ENCODE assay signal across 8 cellular contexts in the genomic region with DNA sequence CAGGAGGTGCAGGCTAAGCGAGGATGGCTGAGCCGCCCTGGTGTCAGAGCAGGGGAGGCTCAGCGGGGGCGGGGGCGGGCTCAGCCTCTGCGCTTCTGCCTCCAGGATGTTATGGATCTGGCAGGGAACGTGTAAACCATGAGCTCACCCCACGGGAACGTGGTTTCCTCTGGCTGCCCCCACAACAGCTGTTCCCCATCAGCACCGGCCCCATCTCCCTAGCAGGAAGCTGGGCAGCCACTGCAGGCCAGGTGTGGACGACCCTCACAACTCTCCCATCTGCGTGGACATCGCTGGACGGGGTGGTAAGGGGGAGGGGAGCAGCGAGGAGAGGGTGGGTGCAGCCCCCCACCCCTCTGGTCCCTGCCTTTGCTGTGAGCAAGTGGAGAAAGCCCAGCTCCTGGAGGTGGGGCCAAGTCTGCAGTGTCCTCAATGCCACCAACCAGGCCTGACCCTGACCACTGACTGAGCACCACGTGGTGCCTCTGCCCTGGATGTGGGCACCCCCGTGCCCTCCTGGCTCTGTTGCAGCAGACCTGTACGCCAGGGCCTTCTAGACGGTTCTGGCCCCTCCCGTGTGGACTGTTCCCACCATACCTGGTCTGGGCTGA. TPM values are rescaled to one million over a fixed set of nuclear protein-coding genes. Genes with fewer than 3 reads are reported as not detected.
DNase-seq lines count a peak whose midpoint lies in the region; ATAC-seq and TF ChIP-seq lines count a peak whose summit lies in the region.

No MANE protein-coding gene starts in this region.

- no peaks in the 10 kb centered on the region for H3K27me3 ChIP-seq in heart right ventricle

- ATAC-seq in heart right ventricle = peak; percentile 45 to 70 (median 64)
- no peak for ATAC-seq in GM18858 (IDR thresholded peaks at IDR 0.05; ENCODE audit: unreplicated experiment)

- intact Hi-C loops in heart right ventricle (cut with DNase I) = no loop called here

- H3K27ac Mint-ChIP-seq in activated CD4-positive, alpha-beta T cell treated with anti-CD3 and anti-CD28 coated beads, Interleukin-2, amount 10 ng/mL, durations not matched to agents 7 days and 5 days = peak overlapping the region; percentile 96
- H3K27ac Mint-ChIP-seq in stimulated activated naive CD8-positive, alpha-beta T cell treated with anti-CD3 and anti-CD28 coated beads, Interleukin-15, Interleukin-2, amounts not matched to agents 100 ng/mL and 50 ng/mL, for 24 hours = no peak overlapping the region

- no peaks in the 10 kb centered on the region for H3K9me3 ChIP-seq in heart right ventricle

- DNase-seq in DMS 273 treated with DMSO at 0.1 percent for 48 hours (lab: John Stamatoyannopoulos, UW) = peak; percentile 42
- DNase-seq in HFF-Myc (ENCODE audit: extremely low read depth, low read depth) = peak; percentile 82
- no peak for DNase-seq in activated CD4-positive, alpha-beta T cell treated with anti-CD3 and anti-CD28 coated beads, Interleukin-2, amount 10 ng/mL, durations not matched to agents 7 days and 5 days
- DNase-seq in heart right ventricle = peak; percentile 38 to 52
- DNase-seq in stimulated activated CD4-positive, alpha-beta T cell treated with anti-CD3 and anti-CD28 coated beads, Interleukin-2, amount 100 ng/mL, for 48 hours = no peak
- DNase-seq in DMS153 (lab: John Stamatoyannopoulos, UW) = no peak

- no peaks in the 10 kb centered on the region for H3K9me3 Mint-ChIP-seq in activated CD4-positive, alpha-beta T cell treated with anti-CD3 and anti-CD28 coated beads, Interleukin-2, amount 10 ng/mL, durations not matched to agents 7 days and 5 days
- no peaks in the 10 kb centered on the region for H3K9me3 Mint-ChIP-seq in stimulated activated naive CD8-positive, alpha-beta T cell treated with anti-CD3 and anti-CD28 coated beads, Interleukin-15, Interleukin-2, amounts not matched to agents 100 ng/mL and 50 ng/mL, for 24 hours

- peaks cover 0 to 43% (median 15%) of the 10 kb centered on the region in 9 donors for H3K4me1 ChIP-seq in heart right ventricle

- H3K4me1 Mint-ChIP-seq in activated CD4-positive, alpha-beta T cell treated with anti-CD3 and anti-CD28 coated beads, Interleukin-2, amount 10 ng/mL, durations not matched to agents 7 days and 5 days = peaks cover 62% of the 10 kb centered on the region
- H3K4me1 Mint-ChIP-seq in stimulated activated naive CD8-positive, alpha-beta T cell treated with anti-CD3 and anti-CD28 coated beads, Interleukin-15, Interleukin-2, amounts not matched to agents 100 ng/mL and 50 ng/mL, for 24 hours (ENCODE audit: low read depth) = peaks cover 50% of the 10 kb centered on the region

- TF ChIP-seq CTCF in HFF-Myc (IDR thresholded peaks at IDR 0.05; ENCODE audit: low read depth, low read length, missing control alignments) (no peak), heart right ventricle (IDR thresholded peaks at IDR 0.05) (no peak)

- peak overlapping the region; percentile 85 for H3K4me3 Mint-ChIP-seq in activated CD4-positive, alpha-beta T cell treated with anti-CD3 and anti-CD28 coated beads, Interleukin-2, amount 10 ng/mL, durations not matched to agents 7 days and 5 days
- peak overlapping the region; percentile 72 for H3K4me3 Mint-ChIP-seq in stimulated activated naive CD8-positive, alpha-beta T cell treated with anti-CD3 and anti-CD28 coated beads, Interleukin-15, Interleukin-2, amounts not matched to agents 100 ng/mL and 50 ng/mL, for 24 hours

- CTCF ChIA-PET in activated CD4-positive, alpha-beta T cell treated with anti-CD3 and anti-CD28 coated beads, Interleukin-2, amount 10 ng/mL, durations not matched to agents 7 days and 5 days (lab: Charles Lee) = interaction anchor here (1.0 to 1.3 kb wide), 3 partner anchors 16 to 25 kb away, joined by 3 read pairs; no protein-coding TSS in a partner anchor

- H3K27me3 Mint-ChIP-seq in activated CD4-positive, alpha-beta T cell treated with anti-CD3 and anti-CD28 coated beads, Interleukin-2, amount 10 ng/mL, durations not matched to agents 7 days and 5 days = no peaks in the 10 kb centered on the region
- H3K27me3 Mint-ChIP-seq in stimulated activated naive CD8-positive, alpha-beta T cell treated with anti-CD3 and anti-CD28 coated beads, Interleukin-15, Interleukin-2, amounts not matched to agents 100 ng/mL and 50 ng/mL, for 24 hours = no peaks in the 10 kb centered on the region

- H3K36me3 ChIP-seq in heart right ventricle = no peaks in the 10 kb centered on the region

- peak overlapping the region in 9 of 10 donors; percentile 22 to 84 (median 45) for H3K27ac ChIP-seq in heart right ventricle

- 38 to 56% methylated on average over 19 to 20 of the region's 20 CpGs for WGBS in heart right ventricle, 2 donors

- POLR2A ChIA-PET in activated CD4-positive, alpha-beta T cell treated with anti-CD3 and anti-CD28 coated beads, Interleukin-2, amount 10 ng/mL, durations not matched to agents 7 days and 5 days (lab: Charles Lee) = interaction anchor here (1.0 kb wide), 1 partner anchor 17 kb away, joined by 4 read pairs; no protein-coding TSS in a partner anchor

- peak overlapping the region; percentile 8 for H3K4me3 ChIP-seq in HFF-Myc (replicated peaks; ENCODE audit: low read depth, low read length)
- H3K4me3 ChIP-seq in heart right ventricle = peak overlapping the region in 7 of 10 donors; percentile 5 to 42 (median 26)

- peaks cover 40% of the 10 kb centered on the region for H3K36me3 Mint-ChIP-seq in activated CD4-positive, alpha-beta T cell treated with anti-CD3 and anti-CD28 coated beads, Interleukin-2, amount 10 ng/mL, durations not matched to agents 7 days and 5 days (ENCODE audit: low read depth)
- H3K36me3 Mint-ChIP-seq in stimulated activated naive CD8-positive, alpha-beta T cell treated with anti-CD3 and anti-CD28 coated beads, Interleukin-15, Interleukin-2, amounts not matched to agents 100 ng/mL and 50 ng/mL, for 24 hours (ENCODE audit: low read depth) = no peaks in the 10 kb centered on the region

RNA-seq across cellular contexts. Expression of a gene that starts 28.1 kb away (rescaled TPM):
- 10 to 100 TPM; 21.5 to 28.3 TPM for total RNA-seq in activated CD4-positive, alpha-beta T cell treated with anti-CD3 and anti-CD28 coated beads, Interleukin-2, amount 10 ng/mL, durations not matched to agents 7 days and 5 days
- 10 to 100 TPM in 7 of 10 donors, 1 to 10 TPM in 3; 5.3 to 25.5 (median 11.6) TPM for total RNA-seq in heart right ventricle
- 10 to 100 TPM; 14.5 to 40.5 TPM for polyA plus RNA-seq in heart right ventricle

RNA-seq across cellular contexts. Expression of a gene that starts 48.4 kb away (rescaled TPM):
- total RNA-seq in activated CD4-positive, alpha-beta T cell treated with anti-CD3 and anti-CD28 coated beads, Interleukin-2, amount 10 ng/mL, durations not matched to agents 7 days and 5 days = 100 to 1,000 TPM; 223 to 242 TPM
- 100 to 1,000 TPM; 115 to 132 (median 122) TPM for total RNA-seq in heart right ventricle
- 100 to 1,000 TPM in 1 of 2 donors, 10 to 100 TPM in 1; 98.6 to 105 TPM for polyA plus RNA-seq in heart right ventricle

Comparison
In these comparisons a context has a peak if more than half of its experiments do, and no peak if none do; other contexts are left out.
1. DNase-seq: peak in DMS 273 treated with DMSO at 0.1 percent for 48 hours (single experiment), HFF-Myc (single experiment) and heart right ventricle (2 of 2); none in activated CD4-positive, alpha-beta T cell treated with anti-CD3 and anti-CD28 coated beads, Interleukin-2, amount 10 ng/mL, durations not matched to agents 7 days and 5 days (single experiment), stimulated activated CD4-positive, alpha-beta T cell treated with anti-CD3 and anti-CD28 coated beads, Interleukin-2, amount 100 ng/mL, for 48 hours (0 of 2) and DMS153 (single experiment).